ENCODE assay signal across 1 cellular context in the genomic region with DNA sequence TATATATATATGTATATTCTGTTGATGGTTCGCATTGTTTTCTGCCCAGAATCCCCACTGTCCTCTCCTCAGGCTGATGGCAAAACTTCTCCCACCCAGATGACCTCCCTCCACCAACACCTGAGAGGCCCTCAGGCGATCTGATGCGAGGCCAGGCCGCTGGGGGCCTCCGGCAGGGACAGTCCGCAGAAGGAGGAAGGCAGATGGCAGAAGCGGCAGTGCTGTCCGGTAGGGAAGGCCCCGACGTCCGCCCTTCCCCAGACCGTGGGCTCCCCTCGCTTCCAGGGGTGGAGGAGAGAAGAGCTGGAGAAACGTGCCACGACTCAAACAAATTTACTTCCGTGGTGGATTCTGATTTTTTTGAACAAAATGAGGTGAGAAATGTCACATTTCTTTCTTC.
TF ChIP-seq lines count a peak whose summit lies in the region.

No MANE protein-coding gene starts in this region.

TF ChIP-seq in IMR-90, 13 proteins besides CTCF, POLR2A, EP300 and RAD21 (continued from another document):
- no peak for TF ChIP-seq CEBPB (IDR thresholded peaks at IDR 0.05; ENCODE audit: low read depth, low read length)
- TF ChIP-seq NFE2L2 (IDR thresholded peaks at IDR 0.05; ENCODE audit: low read depth, low read length) = no peak
- TF ChIP-seq MAFK (IDR thresholded peaks at IDR 0.05; ENCODE audit: low read depth, low read length) = no peak
- TF ChIP-seq CHD1 (IDR thresholded peaks at IDR 0.05; ENCODE audit: low read depth, low read length) = no peak
- no peak for TF ChIP-seq BHLHE40 (IDR thresholded peaks at IDR 0.05; ENCODE audit: low read depth, low read length)
